ENCODE assay signal across 11 cellular contexts in the genomic region with DNA sequence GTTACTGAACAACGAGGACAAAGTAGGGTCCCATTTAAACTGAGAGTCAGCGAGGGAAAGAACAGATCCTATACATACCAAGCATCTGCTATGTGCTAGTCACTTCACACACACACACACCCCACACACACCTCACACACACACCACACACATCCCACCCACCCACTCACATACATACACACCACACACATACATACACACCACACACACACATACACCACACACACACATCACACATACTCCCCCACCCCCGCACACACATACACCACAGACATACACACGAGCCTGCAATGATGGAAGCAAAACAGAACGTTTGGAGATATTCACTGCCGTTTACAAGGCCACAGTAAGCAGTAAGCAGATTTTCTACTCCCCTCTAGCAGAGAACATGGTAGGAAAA. TPM values are rescaled to one million over a fixed set of nuclear protein-coding genes. Genes with fewer than 3 reads are reported as not detected.
DNase-seq lines count a peak whose midpoint lies in the region; ATAC-seq lines count a peak whose summit lies in the region.
"Had no signal": no experiment of that assay in that cellular context is flagged by ENCODE, and none has a peak within 500 bp of the region (broad histone marks: within the 10 kb centered on the region; RNA-seq: fewer than 3 reads in every experiment).

No MANE protein-coding gene starts in this region.

- peaks cover 20% of the 10 kb centered on the region for H3K4me1 ChIP-seq in stomach smooth muscle (ENCODE audit: control insufficient read depth, insufficient read depth, low read length)

- H3K4me3 Mint-ChIP-seq in activated T-cell treated with anti-CD3 and anti-CD28 coated beads, Interleukin-2, amount 50 U/mL, for 72 hours = peak overlapping the region; percentile 27 to 80
- peak overlapping the region; percentile 69 for H3K4me3 Mint-ChIP-seq in activated naive CD8-positive, alpha-beta T cell treated with anti-CD3 and anti-CD28 coated beads, Interleukin-2, amount 10 ng/mL, durations not matched to agents 7 days and 5 days
- H3K4me3 Mint-ChIP-seq in immature natural killer cell = peak overlapping the region in 3 of 5 donors; percentile 2 to 68 (median 18)

- peaks cover 0 to under 1% of the 10 kb centered on the region in 2 donors for H3K36me3 ChIP-seq in stomach smooth muscle (ENCODE audit: control insufficient read depth in 2 of 2, insufficient read depth in 2 of 2, low read length in 2 of 2)

- DNase-seq in activated T-cell treated with anti-CD3 and anti-CD28 coated beads, Interleukin-2, amount 50 U/mL, for 72 hours = no peak
- DNase-seq in activated T-cell treated with anti-CD3 and anti-CD28 coated beads for 4 hours (no peak), immature natural killer cell (no peak), foreskin melanocyte (no peak)
- DNase-seq in activated naive CD8-positive, alpha-beta T cell treated with anti-CD3 and anti-CD28 coated beads, Interleukin-2, amount 10 ng/mL, durations not matched to agents 7 days and 5 days = no peak
- DNase-seq: activated CD4-positive, CD25-positive, alpha-beta regulatory T cell treated with anti-CD3 and anti-CD28 coated beads, Interleukin-2, amount 50 U/mL, for 72 hours; effector CD8-positive, alpha-beta T cell; stimulated activated CD4-positive, alpha-beta T cell treated with anti-CD3 and anti-CD28 coated beads, Interleukin-1b, Interleukin-23, amount 100 ng/mL, for 48 hours had no signal

- peak overlapping the region in 1 of 2 donors; percentile 29 for H3K9ac ChIP-seq in stomach smooth muscle (ENCODE audit: low read length in 2 of 2)

- ATAC-seq in activated T-cell treated with anti-CD3 and anti-CD28 coated beads, Interleukin-2, amount 50 U/mL, for 72 hours (replicated peaks in 1 of 2) = no peak
- ATAC-seq in activated naive CD8-positive, alpha-beta T cell treated with anti-CD3 and anti-CD28 coated beads, Interleukin-2, amount 10 ng/mL, durations not matched to agents 7 days and 5 days (ENCODE audit: low read depth) = no peak
- no peak for ATAC-seq in esophagus mucosa
- ATAC-seq in HG03135 (IDR thresholded peaks at IDR 0.05; ENCODE audit: unreplicated experiment) = no peak

- H3K27me3 ChIP-seq in stomach smooth muscle (ENCODE audit: control insufficient read depth in 1 of 2, insufficient read depth in 2 of 2, low read length in 2 of 2) = no peaks in the 10 kb centered on the region

- H3K9me3 ChIP-seq in stomach smooth muscle (ENCODE audit: control insufficient read depth in 2 of 2, low read length in 2 of 2) = no peaks in the 10 kb centered on the region

- no peaks in the 10 kb centered on the region for H3K9me3 Mint-ChIP-seq in activated T-cell treated with anti-CD3 and anti-CD28 coated beads, Interleukin-2, amount 50 U/mL, for 72 hours
- peaks cover 2% of the 10 kb centered on the region for H3K9me3 Mint-ChIP-seq in activated naive CD8-positive, alpha-beta T cell treated with anti-CD3 and anti-CD28 coated beads, Interleukin-2, amount 10 ng/mL, durations not matched to agents 7 days and 5 days
- peaks cover 0 to 2% (median under 1%) of the 10 kb centered on the region in 6 donors for H3K9me3 Mint-ChIP-seq in immature natural killer cell

- peaks cover 25% of the 10 kb centered on the region for H3K4me1 Mint-ChIP-seq in activated T-cell treated with anti-CD3 and anti-CD28 coated beads, Interleukin-2, amount 50 U/mL, for 72 hours (ENCODE audit: low read depth)
- H3K4me1 Mint-ChIP-seq in activated naive CD8-positive, alpha-beta T cell treated with anti-CD3 and anti-CD28 coated beads, Interleukin-2, amount 10 ng/mL, durations not matched to agents 7 days and 5 days = peaks cover 9% of the 10 kb centered on the region
- H3K4me1 Mint-ChIP-seq in immature natural killer cell = peaks cover 0 to 1% of the 10 kb centered on the region in 2 donors

- no peak overlapping the region for H3K27ac ChIP-seq in stomach smooth muscle (ENCODE audit: low read length)

- H3K36me3 Mint-ChIP-seq in activated T-cell treated with anti-CD3 and anti-CD28 coated beads, Interleukin-2, amount 50 U/mL, for 72 hours (ENCODE audit: insufficient read depth in 2 of 2) = peaks cover 0 to 2% of the 10 kb centered on the region in 2 donors
- no peaks in the 10 kb centered on the region for H3K36me3 Mint-ChIP-seq in activated naive CD8-positive, alpha-beta T cell treated with anti-CD3 and anti-CD28 coated beads, Interleukin-2, amount 10 ng/mL, durations not matched to agents 7 days and 5 days
- no peaks in the 10 kb centered on the region for H3K36me3 Mint-ChIP-seq in immature natural killer cell

- POLR2A ChIA-PET in activated naive CD8-positive, alpha-beta T cell treated with anti-CD3 and anti-CD28 coated beads, Interleukin-2, amount 10 ng/mL, durations not matched to agents 7 days and 5 days (lab: Charles Lee) = no interaction called here

- no peak overlapping the region for H3K27ac Mint-ChIP-seq in activated T-cell treated with anti-CD3 and anti-CD28 coated beads, Interleukin-2, amount 50 U/mL, for 72 hours
- no peak overlapping the region for H3K27ac Mint-ChIP-seq in activated naive CD8-positive, alpha-beta T cell treated with anti-CD3 and anti-CD28 coated beads, Interleukin-2, amount 10 ng/mL, durations not matched to agents 7 days and 5 days
- H3K27ac Mint-ChIP-seq in immature natural killer cell = no peak overlapping the region

- H3K4me3 ChIP-seq in stomach smooth muscle (ENCODE audit: low read length in 2 of 2) = peak overlapping the region; percentile 33 to 70

- peaks cover 14% of the 10 kb centered on the region for H3K27me3 Mint-ChIP-seq in activated T-cell treated with anti-CD3 and anti-CD28 coated beads, Interleukin-2, amount 50 U/mL, for 72 hours (ENCODE audit: low read depth)
- H3K27me3 Mint-ChIP-seq in activated naive CD8-positive, alpha-beta T cell treated with anti-CD3 and anti-CD28 coated beads, Interleukin-2, amount 10 ng/mL, durations not matched to agents 7 days and 5 days = peaks cover 52% of the 10 kb centered on the region
- peaks cover 2 to 19% (median 5%) of the 10 kb centered on the region in 3 donors for H3K27me3 Mint-ChIP-seq in immature natural killer cell (ENCODE audit: low read depth in 3 of 3)

RNA-seq across cellular contexts. Expression of gene GRB10, which starts 0.6 kb away (rescaled TPM):
- 10 to 100 TPM; 18.4 to 21.0 TPM for total RNA-seq in activated T-cell treated with anti-CD3 and anti-CD28 coated beads, Interleukin-2, amount 50 U/mL, for 72 hours
- total RNA-seq in activated naive CD8-positive, alpha-beta T cell treated with anti-CD3 and anti-CD28 coated beads, Interleukin-2, amount 10 ng/mL, durations not matched to agents 7 days and 5 days = 1 to 10 TPM; 1.4 to 1.8 TPM
- not detected for polyA plus RNA-seq in immature natural killer cell
- 14.2 TPM for total RNA-seq in esophagus mucosa

Comparison
In these comparisons a context has a peak if more than half of its experiments do, and no peak if none do; other contexts are left out.
1. H3K4me3 Mint-ChIP-seq: peak in every context shown above with its lines; median percentile 69 in activated naive CD8-positive, alpha-beta T cell treated with anti-CD3 and anti-CD28 coated beads, Interleukin-2, amount 10 ng/mL, durations not matched to agents 7 days and 5 days; 54 in activated T-cell treated with anti-CD3 and anti-CD28 coated beads, Interleukin-2, amount 50 U/mL, for 72 hours; 18 in immature natural killer cell.